In genomic region chr7:156751319-156751718, GRCh38 we compare ENCODE assay signal across 8 cellular contexts.
DNase-seq lines count a peak whose midpoint lies in the region; ATAC-seq and TF ChIP-seq lines count a peak whose summit lies in the region.

No MANE protein-coding gene starts in this region.

- peaks cover 8% of the 10 kb centered on the region for H3K4me1 Mint-ChIP-seq in activated naive CD8-positive, alpha-beta T cell treated with anti-CD3 and anti-CD28 coated beads for 36 hours
- H3K4me1 Mint-ChIP-seq in progenitor cell of endocrine pancreas (ENCODE audit: low read depth) = peaks cover 6% of the 10 kb centered on the region

- H3K27me3 Mint-ChIP-seq in activated naive CD8-positive, alpha-beta T cell treated with anti-CD3 and anti-CD28 coated beads for 36 hours = no peaks in the 10 kb centered on the region
- H3K27me3 Mint-ChIP-seq in progenitor cell of endocrine pancreas = no peaks in the 10 kb centered on the region

- peak; percentile 47 for ATAC-seq in HG03280 (IDR thresholded peaks at IDR 0.05; ENCODE audit: unreplicated experiment)

- peaks cover 17% of the 10 kb centered on the region for H3K36me3 Mint-ChIP-seq in activated naive CD8-positive, alpha-beta T cell treated with anti-CD3 and anti-CD28 coated beads for 36 hours
- peaks cover 3% of the 10 kb centered on the region for H3K36me3 Mint-ChIP-seq in progenitor cell of endocrine pancreas (ENCODE audit: insufficient read depth)

- TF ChIP-seq CTCF in progenitor cell of endocrine pancreas (IDR thresholded peaks at IDR 0.05; ENCODE audit: unreplicated experiment) = no peak

- no peak overlapping the region for H3K27ac Mint-ChIP-seq in activated naive CD8-positive, alpha-beta T cell treated with anti-CD3 and anti-CD28 coated beads for 36 hours
- peak overlapping the region; percentile 1 for H3K27ac Mint-ChIP-seq in progenitor cell of endocrine pancreas

- DNase-seq in ELR (ENCODE audit: low read depth) = peak; percentile 89
- DNase-seq in activated naive CD8-positive, alpha-beta T cell treated with anti-CD3 and anti-CD28 coated beads for 36 hours = peak; percentile 55
- DNase-seq in progenitor cell of endocrine pancreas (ENCODE audit: low spot score, unreplicated experiment) = no peak
- DNase-seq in DMS 273 treated with DMSO at 0.1 percent for 48 hours (lab: John Stamatoyannopoulos, UW) = no peak
- no peak for DNase-seq in SKM-1 treated with dmso at 0.1 percent for 144 hours (lab: John Stamatoyannopoulos, UW; ENCODE audit: unreplicated experiment)
- DNase-seq in D341Med (ENCODE audit: low spot score) = no peak
- no peak for DNase-seq in NCI-H146 treated with DMSO at 0.1 percent for 48 hours (lab: John Stamatoyannopoulos, UW; ENCODE audit: unreplicated experiment)

- no peak overlapping the region for H3K4me3 Mint-ChIP-seq in activated naive CD8-positive, alpha-beta T cell treated with anti-CD3 and anti-CD28 coated beads for 36 hours
- no peak overlapping the region for H3K4me3 Mint-ChIP-seq in progenitor cell of endocrine pancreas (ENCODE audit: low read depth)

- no peaks in the 10 kb centered on the region for H3K9me3 Mint-ChIP-seq in activated naive CD8-positive, alpha-beta T cell treated with anti-CD3 and anti-CD28 coated beads for 36 hours
- no peaks in the 10 kb centered on the region for H3K9me3 Mint-ChIP-seq in progenitor cell of endocrine pancreas (ENCODE audit: low read depth)

Comparison
In these comparisons a context has a peak if more than half of its experiments do, and no peak if none do; other contexts are left out.
1. DNase-seq: peak in ELR (single experiment) and activated naive CD8-positive, alpha-beta T cell treated with anti-CD3 and anti-CD28 coated beads for 36 hours (single experiment); none in progenitor cell of endocrine pancreas (single experiment), DMS 273 treated with DMSO at 0.1 percent for 48 hours (single experiment), SKM-1 treated with dmso at 0.1 percent for 144 hours (single experiment), D341Med (single experiment) and NCI-H146 treated with DMSO at 0.1 percent for 48 hours (single experiment).